In genomic region chr7:129037585-129037984, GRCh38 we compare ENCODE assay signal across 1 cellular context.
TF ChIP-seq lines count a peak whose summit lies in the region.

No MANE protein-coding gene starts in this region.

TF ChIP-seq in GM23338, 12 proteins besides CTCF, POLR2A, EP300 and RAD21 (continued from another document):
- no peak for TF ChIP-seq ZNF462 (CRISPR knock-in tag; IDR thresholded peaks at IDR 0.05)
- TF ChIP-seq REST (IDR thresholded peaks at IDR 0.05; ENCODE audit: unreplicated experiment), result no peak
- no peak for TF ChIP-seq CREB1 (CRISPR knock-in tag; IDR thresholded peaks at IDR 0.05; ENCODE audit: low read depth)
- TF ChIP-seq NANOG (IDR thresholded peaks at IDR 0.05; ENCODE audit: borderline replicate concordance), result no peak
- TF ChIP-seq EZH2 (IDR thresholded peaks at IDR 0.05; ENCODE audit: low read depth, unreplicated experiment), result no peak
- TF ChIP-seq ZNF114 (CRISPR knock-in tag; IDR thresholded peaks at IDR 0.05), result no peak
